In the genomic region with DNA sequence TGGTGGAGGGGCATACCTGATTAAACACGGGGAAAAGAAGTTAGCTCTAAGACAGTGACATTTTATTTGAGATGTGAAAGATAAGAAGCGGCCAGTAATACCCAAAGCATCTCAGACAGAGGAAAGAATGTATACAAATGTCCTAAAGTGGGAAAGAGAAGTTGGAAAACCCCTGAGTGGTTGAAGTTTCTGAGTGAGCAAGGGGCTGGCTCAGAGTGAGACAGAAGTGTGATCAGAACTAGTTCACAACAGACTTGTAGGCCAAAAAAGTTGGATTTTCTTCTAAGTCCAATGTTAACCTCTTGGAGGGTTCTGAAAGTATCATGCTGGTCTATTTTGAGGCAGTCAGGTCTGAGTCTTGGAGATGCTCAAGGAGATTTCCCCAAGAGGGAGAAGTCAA, we compare ENCODE assay signal across 20 cellular contexts.
"Had no signal": no experiment of that assay in that cellular context is flagged by ENCODE, and none has a peak within 500 bp of the region (broad histone marks: within the 10 kb centered on the region; RNA-seq: fewer than 3 reads in every experiment).

No MANE protein-coding gene starts in this region.

- H3K27me3 ChIP-seq: ascending aorta, brain microvascular endothelial cell, gastrocnemius medialis had no signal

- DNase-seq: activated CD4-positive, alpha-beta T cell treated with anti-CD3 and anti-CD28 coated beads for 48 hours; activated CD4-positive, alpha-beta T cell treated with anti-CD3 and anti-CD28 coated beads, Interleukin-2, amount 50 U/mL, for 48 hours; activated CD8-positive, alpha-beta memory T cell treated with anti-CD3 and anti-CD28 coated beads for 24 hours; activated effector memory CD4-positive, alpha-beta T cell treated with anti-CD3 and anti-CD28 coated beads, Interleukin-2, amount 50 U/mL, for 16 hours; activated naive CD4-positive, alpha-beta T cell treated with anti-CD3 and anti-CD28 coated beads for 36 hours; activated naive CD8-positive, alpha-beta T cell treated with anti-CD3 and anti-CD28 coated beads for 36 hours; brain microvascular endothelial cell; dermis blood vessel endothelial cell; effector CD4-positive, alpha-beta T cell; gastrocnemius medialis; glutamatergic neuron; left ventricle myocardium inferior; stimulated activated CD4-positive, alpha-beta T cell treated with anti-CD3 and anti-CD28 coated beads, Interleukin-4, amount 100 ng/mL, for 24 hours; T-helper 9 cell had no signal

- H3K36me3 ChIP-seq: ascending aorta, brain microvascular endothelial cell, gastrocnemius medialis, left ventricle myocardium inferior, thoracic aorta had no signal

- H3K9me3 ChIP-seq: ascending aorta, gastrocnemius medialis, thoracic aorta had no signal

- ATAC-seq: gastrocnemius medialis, sciatic nerve had no signal

- H3K4me1 ChIP-seq: ascending aorta, gastrocnemius medialis, left ventricle myocardium inferior had no signal

- H3K27ac ChIP-seq: ascending aorta, brain microvascular endothelial cell, gastrocnemius medialis, left ventricle myocardium inferior, skin epidermis, thoracic aorta, VCaP had no signal

- H3K4me3 ChIP-seq: ascending aorta, gastrocnemius medialis, left ventricle myocardium inferior, lung, skin epidermis, thoracic aorta had no signal
